ENCODE assay signal across 11 cellular contexts in genomic region chr12:133180669-133181068, GRCh38. TPM values are rescaled to one million over a fixed set of nuclear protein-coding genes. Genes with fewer than 3 reads are reported as not detected.
DNase-seq lines count a peak whose midpoint lies in the region; ATAC-seq, FAIRE-seq and TF ChIP-seq lines count a peak whose summit lies in the region.
"Had no signal": no experiment of that assay in that cellular context is flagged by ENCODE, and none has a peak within 500 bp of the region (broad histone marks: within the 10 kb centered on the region; RNA-seq: fewer than 3 reads in every experiment).

No MANE protein-coding gene starts in this region.

- H3K9me3 ChIP-seq in Karpas-422 (ENCODE audit: low read length): peaks cover 37% of the 10 kb centered on the region
- peaks cover 57% of the 10 kb centered on the region for H3K9me3 ChIP-seq in psoas muscle

- POLR2A ChIA-PET in activated CD4-positive, alpha-beta T cell treated with anti-CD3 and anti-CD28 coated beads, Interleukin-2, amount 10 ng/mL, durations not matched to agents 7 days and 5 days (lab: Charles Lee): no interaction called here

- H3K27me3 ChIP-seq in Karpas-422 (ENCODE audit: low read length) (no peaks in the 10 kb centered on the region), psoas muscle (ENCODE audit: insufficient read depth in 3 of 3, low read length in 2 of 3) (no peaks in the 10 kb centered on the region)

- peaks cover 20% of the 10 kb centered on the region for H3K36me3 ChIP-seq in Karpas-422 (ENCODE audit: insufficient read depth, low read length)
- H3K36me3 ChIP-seq in psoas muscle (ENCODE audit: insufficient read depth in 1 of 2, low read depth in 1 of 2): peaks cover 2 to 25% of the 10 kb centered on the region in 2 donors

- peaks cover 55% of the 10 kb centered on the region for H3K9me3 Mint-ChIP-seq in activated CD4-positive, alpha-beta T cell treated with anti-CD3 and anti-CD28 coated beads, Interleukin-2, amount 10 ng/mL, durations not matched to agents 7 days and 5 days

- peaks cover 10% of the 10 kb centered on the region for H3K79me2 ChIP-seq in Karpas-422 (ENCODE audit: low read length)

- intact Hi-C loops in psoas muscle (cut with DNase I) (no loop called here), left colon (cut with DNase I, micrococcal nuclease) (no loop called here)

- peak overlapping the region; percentile 51 for H3K27ac Mint-ChIP-seq in activated CD4-positive, alpha-beta T cell treated with anti-CD3 and anti-CD28 coated beads, Interleukin-2, amount 10 ng/mL, durations not matched to agents 7 days and 5 days

- H3K36me3 Mint-ChIP-seq in activated CD4-positive, alpha-beta T cell treated with anti-CD3 and anti-CD28 coated beads, Interleukin-2, amount 10 ng/mL, durations not matched to agents 7 days and 5 days (ENCODE audit: low read depth): peaks cover 53% of the 10 kb centered on the region

- no peak overlapping the region for H3K27ac ChIP-seq in Karpas-422 (ENCODE audit: low read length)
- H3K27ac ChIP-seq in psoas muscle: no peak overlapping the region

- peak; percentile 8 for FAIRE-seq in endometrium (lab: Jason Lieb, UNC)

- no peaks in the 10 kb centered on the region for H3K9me2 ChIP-seq in Karpas-422 (replicated peaks; ENCODE audit: insufficient read depth, low read length)

- TF ChIP-seq CTCF in psoas muscle (IDR thresholded peaks at IDR 0.05): no peak

- DNase-seq in activated CD4-positive, alpha-beta T cell treated with anti-CD3 and anti-CD28 coated beads, Interleukin-2, amount 10 ng/mL, durations not matched to agents 7 days and 5 days: no peak
- no peak for DNase-seq in activated CD4-positive, alpha-beta T cell treated with anti-CD3 and anti-CD28 coated beads for 48 hours
- DNase-seq in Karpas-422 (no peak), psoas muscle (no peak), GOT3 (lab: John Stamatoyannopoulos, UW) (no peak), left colon (no peak), kidney glomerular epithelial cell (lab: John Stamatoyannopoulos, UW) (no peak)

- H4K20me1 ChIP-seq in Karpas-422 (ENCODE audit: insufficient read depth, low read depth, low read length): no peaks in the 10 kb centered on the region

- peaks cover 3% of the 10 kb centered on the region; the same call in 1 of the 2 replicates for H3K4me1 ChIP-seq in Karpas-422 (ENCODE audit: low read length)
- peaks cover 8% of the 10 kb centered on the region for H3K4me1 ChIP-seq in psoas muscle

- peaks cover 21% of the 10 kb centered on the region for H3K4me1 Mint-ChIP-seq in activated CD4-positive, alpha-beta T cell treated with anti-CD3 and anti-CD28 coated beads, Interleukin-2, amount 10 ng/mL, durations not matched to agents 7 days and 5 days

- H3K4me2 ChIP-seq in Karpas-422 (ENCODE audit: low read depth, low read length, poor library complexity, severe bottlenecking): no peak overlapping the region

- H3K4me3 ChIP-seq in Karpas-422 (ENCODE audit: low read length): peak overlapping the region; percentile 36; the same call in 1 of the 2 replicates
- peak overlapping the region; percentile 81 for H3K4me3 ChIP-seq in psoas muscle

- no peak overlapping the region for H3K9ac ChIP-seq in Karpas-422 (ENCODE audit: low read length)

- no peaks in the 10 kb centered on the region for H3K27me3 Mint-ChIP-seq in activated CD4-positive, alpha-beta T cell treated with anti-CD3 and anti-CD28 coated beads, Interleukin-2, amount 10 ng/mL, durations not matched to agents 7 days and 5 days

- ATAC-seq in psoas muscle (no peak), left colon (no peak)

- CTCF ChIA-PET in activated CD4-positive, alpha-beta T cell treated with anti-CD3 and anti-CD28 coated beads, Interleukin-2, amount 10 ng/mL, durations not matched to agents 7 days and 5 days (lab: Charles Lee): interaction anchor here (1.0 to 2.0 kb wide), 10 partner anchors 9 to 407 kb away, joined by 3 to 10 read pairs (median 4); partner anchors contain the start of gene ZNF140

- H2AFZ ChIP-seq in Karpas-422 (ENCODE audit: low read length): no peak overlapping the region

- H3K4me3 Mint-ChIP-seq in activated CD4-positive, alpha-beta T cell treated with anti-CD3 and anti-CD28 coated beads, Interleukin-2, amount 10 ng/mL, durations not matched to agents 7 days and 5 days: peak overlapping the region; percentile 44

- 98 to 99% (median 98%) methylated on average over 8 of the region's 8 CpGs for WGBS in psoas muscle, 3 donors

RNA-seq across cellular contexts. Expression of gene ZNF268, which starts 0.6 kb away (rescaled TPM):
- 10 to 100 TPM; 22.1 to 23.4 TPM for total RNA-seq in activated CD4-positive, alpha-beta T cell treated with anti-CD3 and anti-CD28 coated beads, Interleukin-2, amount 10 ng/mL, durations not matched to agents 7 days and 5 days
- 10.7 and 12.3 TPM in 2 replicates for total RNA-seq in Karpas-422 (2014; rRNA removed; shearing (Covaris generic); ENCODE audit: low replicate concordance)
- total RNA-seq in psoas muscle (1 to 10 TPM; 3.5 to 6.4 (median 6.0) TPM), left colon (10 to 100 TPM; 13.0 to 15.7 TPM)
- 1 to 10 TPM; 1.1 to 6.4 (median 2.0) TPM for polyA plus RNA-seq in psoas muscle

RNA-seq across cellular contexts. Expression of gene ZNF10, which starts 50.2 kb away (rescaled TPM):
- 1 to 10 TPM; 6.0 to 6.3 TPM for total RNA-seq in activated CD4-positive, alpha-beta T cell treated with anti-CD3 and anti-CD28 coated beads, Interleukin-2, amount 10 ng/mL, durations not matched to agents 7 days and 5 days
- 13.3 and 17.7 TPM in 2 replicates for total RNA-seq in Karpas-422 (2014; rRNA removed; shearing (Covaris generic); ENCODE audit: low replicate concordance)
- total RNA-seq in psoas muscle (1 to 10 TPM; 2.5 to 5.3 (median 3.3) TPM), left colon (1 to 10 TPM; 3.5 to 7.5 TPM)
- 1 to 10 TPM; 2.1 to 9.3 (median 3.0) TPM for polyA plus RNA-seq in psoas muscle

RNA-seq across cellular contexts. Expression of gene ZNF891, which starts 50.6 kb away (rescaled TPM):
- total RNA-seq in activated CD4-positive, alpha-beta T cell treated with anti-CD3 and anti-CD28 coated beads, Interleukin-2, amount 10 ng/mL, durations not matched to agents 7 days and 5 days: 1 to 10 TPM; 2.7 to 3.1 TPM
- 4.0 and 5.4 TPM in 2 replicates for total RNA-seq in Karpas-422 (2014; rRNA removed; shearing (Covaris generic); ENCODE audit: low replicate concordance)
- total RNA-seq in psoas muscle (1 to 10 TPM in 1 of 4 donors, under 1 TPM in 3; 0.69 to 1.1 (median 0.93) TPM), left colon (1 to 10 TPM; 1.4 to 1.6 TPM)
- 1 to 10 TPM in 1 of 3 donors, under 1 TPM in 2; 0.24 to 1.1 (median 0.31) TPM for polyA plus RNA-seq in psoas muscle

RNA-seq across cellular contexts. Expression of gene ANHX, which starts 55.0 kb away (rescaled TPM):
- total RNA-seq in activated CD4-positive, alpha-beta T cell treated with anti-CD3 and anti-CD28 coated beads, Interleukin-2, amount 10 ng/mL, durations not matched to agents 7 days and 5 days: not detected
- not detected in 2 replicates for total RNA-seq in Karpas-422 (2014; rRNA removed; shearing (Covaris generic); ENCODE audit: low replicate concordance)
- not detected for total RNA-seq in psoas muscle
- polyA plus RNA-seq in psoas muscle: not detected
- total RNA-seq in left colon: not detected
- total RNA-seq: H4 had no signal
- polyA plus RNA-seq: AG04450, keratinocyte had no signal
